In the genomic region with DNA sequence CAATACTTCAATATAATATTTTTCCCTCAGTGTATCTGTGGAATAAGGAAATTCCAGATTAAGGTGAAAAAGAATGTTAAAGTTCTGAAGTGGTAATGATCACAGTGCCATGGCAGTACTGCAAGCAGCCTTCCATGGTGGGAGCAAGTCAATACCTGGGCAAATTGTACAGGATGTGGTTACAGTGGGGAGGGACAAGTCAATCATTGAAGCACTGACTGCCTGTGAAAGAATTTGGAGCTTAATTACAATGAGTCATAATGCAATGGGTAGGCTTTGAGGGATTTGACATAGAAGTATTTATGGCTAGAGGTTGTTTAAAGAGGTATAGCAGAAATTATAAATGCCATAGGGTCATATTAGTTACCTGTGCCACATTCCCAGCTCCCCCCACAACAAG, we compare ENCODE assay signal across 12 cellular contexts.
DNase-seq lines count a peak whose midpoint lies in the region; ATAC-seq and TF ChIP-seq lines count a peak whose summit lies in the region.
"Had no signal": no experiment of that assay in that cellular context is flagged by ENCODE, and none has a peak within 500 bp of the region (broad histone marks: within the 10 kb centered on the region; RNA-seq: fewer than 3 reads in every experiment).

No MANE protein-coding gene starts in this region.

- BruUV-seq in PC-9 (replicated peaks; lab: Mats Ljungman, UMichigan), result no TSS peak

- no peaks in the 10 kb centered on the region for H3K9me2 ChIP-seq in PC-9 (ENCODE audit: insufficient read depth)

- no peak overlapping the region; the same call in 1 of the 2 replicates for H3K4me2 ChIP-seq in PC-9

- DNase-seq in PC-9 (peak; percentile 21 to 81), left kidney (ENCODE audit: low read depth, low spot score) (peak; percentile 5), AG20443 (ENCODE audit: low spot score) (no peak), COLO668 (lab: John Stamatoyannopoulos, UW; ENCODE audit: unreplicated experiment) (no peak)
- DNase-seq in activated CD4-positive, alpha-beta T cell treated with anti-CD3 and anti-CD28 coated beads for 4 hours, result no peak
- DNase-seq: GF-D8, NCI-H1436 had no signal

- no peaks in the 10 kb centered on the region for H3K27me3 ChIP-seq in PC-9 (ENCODE audit: insufficient read depth, low read depth)

- ATAC-seq in GM18867 (IDR thresholded peaks at IDR 0.05; ENCODE audit: unreplicated experiment) (peak; percentile 64), HG02852 (IDR thresholded peaks at IDR 0.05; ENCODE audit: unreplicated experiment) (peak; percentile 42), HG03095 (IDR thresholded peaks at IDR 0.05; ENCODE audit: unreplicated experiment) (no peak)

- H3K4me1 ChIP-seq in PC-9 (replicated peaks; ENCODE audit: insufficient read depth), result peaks cover 14% of the 10 kb centered on the region

- no peak for TF ChIP-seq CTCF in PC-9 (conservative IDR thresholded peaks at IDR 0.05)

- H3K9me3 ChIP-seq in PC-9 (ENCODE audit: insufficient read depth, low read depth), result no peaks in the 10 kb centered on the region
- H3K9me3 ChIP-seq: thoracic aorta had no signal

- H3K36me3 ChIP-seq in PC-9 (ENCODE audit: low read depth), result no peaks in the 10 kb centered on the region
- H3K36me3 ChIP-seq: thoracic aorta had no signal

- no peak overlapping the region for H3K4me3 ChIP-seq in PC-9
- H3K4me3 ChIP-seq: lung, thoracic aorta had no signal

- no peaks in the 10 kb centered on the region for H3K79me2 ChIP-seq in PC-9 (ENCODE audit: low read depth)

- POLR2A ChIA-PET in PC-9 (lab: Charles Lee; ENCODE audit: unreplicated experiment), result interaction anchor here (0.5 to 0.7 kb wide), 3 partner anchors 10 to 864 kb away, joined by 4 to 5 read pairs (median 4); no protein-coding TSS in a partner anchor

- H2AFZ ChIP-seq in PC-9, result no peak overlapping the region

- peak overlapping the region; percentile 50 for H3K27ac ChIP-seq in PC-9
- H3K27ac ChIP-seq: thoracic aorta had no signal

- intact Hi-C loops in PC-9 (cut with micrococcal nuclease; ENCODE audit: unreplicated experiment), result no loop called here

- no peaks in the 10 kb centered on the region for H4K20me1 ChIP-seq in PC-9 (ENCODE audit: insufficient read depth)

- no peaks in the 10 kb centered on the region for H3F3A ChIP-seq in PC-9 (ENCODE audit: insufficient read depth, low read depth)

- CTCF ChIA-PET in PC-9 (lab: Charles Lee), result no interaction called here

Comparison
In these comparisons a context has a peak if more than half of its experiments do, and no peak if none do; other contexts are left out.
1. DNase-seq: peak in PC-9 (2 of 2) and left kidney (single experiment); none in AG20443 (single experiment), activated CD4-positive, alpha-beta T cell treated with anti-CD3 and anti-CD28 coated beads for 4 hours (0 of 2) and COLO668 (single experiment).